8 cellular contexts compared by ENCODE assay signal in genomic region chr4:70993181-70994068, GRCh38. TPM values are rescaled to one million over a fixed set of nuclear protein-coding genes. Genes with fewer than 3 reads are reported as not detected.
DNase-seq lines count a peak whose midpoint lies in the region; ATAC-seq and TF ChIP-seq lines count a peak whose summit lies in the region.

DCK (plus strand) TSS chr4:70993649; CDS start chr4:70993836, 187 bp downstream.

- intact Hi-C loops in mucosa of descending colon (cut with DNase I, micrococcal nuclease): loop anchor here in 1 of 2 donors (10.0 kb wide), 1 partner anchor 169 kb away; no protein-coding TSS in a partner anchor

- H3K9me3 ChIP-seq in HUES64 (ENCODE audit: insufficient read depth, low read depth, low read length) (peaks cover 5% of the 10 kb centered on the region; the same call in 1 of the 2 replicates), OCI-LY3 (ENCODE audit: insufficient read depth, low read length) (no peaks in the 10 kb centered on the region), mucosa of descending colon (no peaks in the 10 kb centered on the region)

- 2% methylated on average over 74 of the region's 74 CpGs for WGBS in HUES64

- peaks cover 17% of the 10 kb centered on the region for H3K36me3 ChIP-seq in HUES64 (ENCODE audit: insufficient read depth, low read length)
- H3K36me3 ChIP-seq in OCI-LY3 (replicated peaks; ENCODE audit: low read depth, low read length): peaks cover 13% of the 10 kb centered on the region
- H3K36me3 ChIP-seq in mucosa of descending colon (ENCODE audit: low read depth): no peaks in the 10 kb centered on the region

- peaks cover 28% of the 10 kb centered on the region for H4K20me1 ChIP-seq in OCI-LY3 (ENCODE audit: insufficient read depth, low read length)

- H3K4me3 ChIP-seq in HUES64 (ENCODE audit: low read length): peak within 1 kb of the TSS; percentile 80
- H3K4me3 ChIP-seq in OCI-LY3 (ENCODE audit: low read length): peak within 1 kb of the TSS; percentile 99
- H3K4me3 ChIP-seq in mucosa of descending colon: peak within 1 kb of the TSS; percentile 72

- peak; percentile 96 for DNase-seq in DMS 273 (lab: John Stamatoyannopoulos, UW; ENCODE audit: unreplicated experiment)
- peak; percentile 86 for DNase-seq in activated T-cell treated with anti-CD3 and anti-CD28 coated beads for 24 hours (ENCODE audit: low read depth)
- no peak for DNase-seq in epithelial cell of prostate (ENCODE audit: low read depth, low spot score)
- peak; percentile 94 to 96 (median 95) for DNase-seq in mucosa of descending colon
- DNase-seq in stimulated activated CD8-positive, alpha-beta memory T cell treated with anti-CD3 and anti-CD28 coated beads, Interleukin-4, amount 100 ng/mL, for 1 hour (ENCODE audit: low read depth in 2 of 2, low spot score in 1 of 2): peak; percentile 55 to 69

- peak within 1 kb of the TSS; percentile 93 for H3K27ac ChIP-seq in HUES64 (ENCODE audit: low read depth, low read length)
- H3K27ac ChIP-seq in OCI-LY3 (ENCODE audit: low read length): peak within 1 kb of the TSS; percentile 81
- H3K27ac ChIP-seq in epithelial cell of prostate: peak within 1 kb of the TSS; percentile 74

- peak; percentile 79 for ATAC-seq in GM21515 (IDR thresholded peaks at IDR 0.05; ENCODE audit: unreplicated experiment)
- peak; percentile 97 for ATAC-seq in mucosa of descending colon

- H3K27me3 ChIP-seq in HUES64 (ENCODE audit: insufficient read depth, low read length) (no peaks in the 10 kb centered on the region), OCI-LY3 (ENCODE audit: low read depth, low read length) (no peaks in the 10 kb centered on the region)

- H2AFZ ChIP-seq in OCI-LY3 (ENCODE audit: low read depth, low read length): peak within 1 kb of the TSS; percentile 92

- TF ChIP-seq CTCF in OCI-LY3 (IDR thresholded peaks at IDR 0.05; ENCODE audit: low read depth, low read length) (no peak), mucosa of descending colon (IDR thresholded peaks at IDR 0.05) (no peak)

- H3K9ac ChIP-seq in HUES64 (ENCODE audit: low read depth, low read length) (peak within 1 kb of the TSS; percentile 91), OCI-LY3 (ENCODE audit: low read length) (peak within 1 kb of the TSS; percentile 99)

- H3K79me2 ChIP-seq in OCI-LY3 (ENCODE audit: low read length): peaks cover 61% of the 10 kb centered on the region

- peak within 1 kb of the TSS; percentile 97 for H3K4me2 ChIP-seq in OCI-LY3 (ENCODE audit: low read length)

- H3K4me1 ChIP-seq in HUES64 (ENCODE audit: insufficient read depth, low read length) (peaks cover 40% of the 10 kb centered on the region), OCI-LY3 (ENCODE audit: low read length) (peaks cover 35% of the 10 kb centered on the region), mucosa of descending colon (ENCODE audit: low read depth) (peaks cover 12% of the 10 kb centered on the region)

RNA-seq across cellular contexts. Expression of gene DCK, which starts in this region (rescaled TPM):
- 22.5 TPM for polyA plus RNA-seq in HUES64 (2013, experiment 1 of 2)
- 23.6 TPM for polyA plus RNA-seq in HUES64 (2013, experiment 2 of 2)
- 10 to 100 TPM in 2 of 3 donors, 1 to 10 TPM in 1; 9.5 to 16.9 (median 11.1) TPM for total RNA-seq in mucosa of descending colon
